Comparison of ENCODE assay signal across 8 cellular contexts in the genomic region with DNA sequence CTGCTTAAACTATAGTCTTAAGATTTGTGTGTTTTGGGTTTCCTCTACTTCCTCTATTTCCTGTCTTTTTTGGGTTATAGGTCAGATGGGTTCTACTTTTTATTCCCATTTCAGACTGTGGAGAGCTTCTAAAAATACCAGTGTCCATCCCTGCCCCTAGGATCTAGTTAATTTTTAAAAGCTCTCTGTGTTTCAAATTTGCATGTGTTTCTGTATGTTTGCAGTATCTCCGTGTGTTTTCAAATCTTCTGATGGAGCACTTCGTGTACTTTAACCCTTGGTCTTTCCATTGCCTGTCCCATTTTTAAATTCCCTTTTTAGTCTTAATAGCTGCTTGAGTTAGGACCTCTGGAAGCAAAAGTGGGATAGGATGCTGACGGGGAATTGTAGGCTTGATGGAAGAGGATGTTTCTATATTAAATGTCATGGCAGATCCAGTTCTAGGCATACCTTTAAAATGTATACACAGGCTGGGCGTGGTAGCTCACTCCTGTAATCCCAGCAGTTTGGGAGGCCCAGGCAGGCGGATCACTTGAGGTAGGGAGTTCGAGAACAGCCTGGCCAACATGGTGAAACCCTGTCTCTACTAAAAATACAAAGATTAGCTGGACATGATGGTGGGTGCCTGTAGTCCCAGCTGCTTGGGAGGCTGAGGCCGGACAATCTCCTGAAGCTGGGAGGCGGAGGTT. TPM values are rescaled to one million over a fixed set of nuclear protein-coding genes. Genes with fewer than 3 reads are reported as not detected.
DNase-seq lines count a peak whose midpoint lies in the region; ATAC-seq and TF ChIP-seq lines count a peak whose summit lies in the region.

No MANE protein-coding gene starts in this region.

- no peaks in the 10 kb centered on the region for H3K27me3 ChIP-seq in liver (ENCODE audit: control insufficient read depth in 4 of 4, insufficient read depth in 4 of 4, low read length in 3 of 4)
- H3K27me3 ChIP-seq in testis = no peaks in the 10 kb centered on the region

- H3K9me3 ChIP-seq in liver (ENCODE audit: control insufficient read depth in 4 of 4, low read length in 3 of 4) = no peaks in the 10 kb centered on the region
- H3K9me3 ChIP-seq in testis = no peaks in the 10 kb centered on the region

- TF ChIP-seq CTCF in liver (IDR thresholded peaks at IDR 0.05; ENCODE audit: low read depth, low read length, missing input control) = no peak
- no peak for TF ChIP-seq CTCF in testis (IDR thresholded peaks at IDR 0.05)

- peak overlapping the region; percentile 96 to 98 for H3K27ac ChIP-seq in liver (ENCODE audit: low read depth in 1 of 2, low read length in 2 of 2)
- H3K27ac ChIP-seq in testis = peak overlapping the region; percentile 91 to 98

- intact Hi-C loops in testis (cut with DNase I; ENCODE audit: low total_unique reads) = no loop called here

- peaks cover 84% of the 10 kb centered on the region for H3K4me1 Mint-ChIP-seq in activated CD4-positive, alpha-beta T cell treated with anti-CD3 and anti-CD28 coated beads, Interleukin-2, amount 10 ng/mL, durations not matched to agents 7 days and 5 days
- peaks cover 85% of the 10 kb centered on the region for H3K4me1 Mint-ChIP-seq in activated naive CD8-positive, alpha-beta T cell treated with anti-CD3 and anti-CD28 coated beads for 36 hours

- H3K9me3 Mint-ChIP-seq in activated CD4-positive, alpha-beta T cell treated with anti-CD3 and anti-CD28 coated beads, Interleukin-2, amount 10 ng/mL, durations not matched to agents 7 days and 5 days = no peaks in the 10 kb centered on the region
- no peaks in the 10 kb centered on the region for H3K9me3 Mint-ChIP-seq in activated naive CD8-positive, alpha-beta T cell treated with anti-CD3 and anti-CD28 coated beads for 36 hours

- no peak for DNase-seq in activated CD4-positive, alpha-beta T cell treated with anti-CD3 and anti-CD28 coated beads, Interleukin-2, amount 10 ng/mL, durations not matched to agents 7 days and 5 days
- no peak for DNase-seq in activated CD4-positive, alpha-beta T cell treated with anti-CD3 and anti-CD28 coated beads, Interleukin-2, amount 50 U/mL, for 1 hour
- no peak for DNase-seq in activated naive CD8-positive, alpha-beta T cell treated with anti-CD3 and anti-CD28 coated beads for 36 hours
- DNase-seq in testis = no peak
- DNase-seq in KG1 (lab: John Stamatoyannopoulos, UW) = no peak
- no peak for DNase-seq in glomerular visceral epithelial cell (ENCODE audit: extremely low spot score)

- H3K4me1 ChIP-seq in liver (ENCODE audit: control insufficient read depth in 4 of 4, insufficient read depth in 4 of 4, low read length in 3 of 4) = peaks cover 22 to 57% (median 46%) of the 10 kb centered on the region in 4 donors
- H3K4me1 ChIP-seq in testis = peaks cover 43% of the 10 kb centered on the region

- H3K27me3 Mint-ChIP-seq in activated CD4-positive, alpha-beta T cell treated with anti-CD3 and anti-CD28 coated beads, Interleukin-2, amount 10 ng/mL, durations not matched to agents 7 days and 5 days = no peaks in the 10 kb centered on the region
- peaks cover 3% of the 10 kb centered on the region for H3K27me3 Mint-ChIP-seq in activated naive CD8-positive, alpha-beta T cell treated with anti-CD3 and anti-CD28 coated beads for 36 hours

- ATAC-seq in GM21367 (IDR thresholded peaks at IDR 0.05; ENCODE audit: unreplicated experiment) = no peak

- CTCF ChIA-PET in activated CD4-positive, alpha-beta T cell treated with anti-CD3 and anti-CD28 coated beads, Interleukin-2, amount 10 ng/mL, durations not matched to agents 7 days and 5 days (lab: Charles Lee) = interaction anchor here (1.0 to 5.8 kb wide), 10 partner anchors 9 to 99 kb away, joined by 3 to 53 read pairs (median 6); partner anchors contain the start of gene CHD2

- TF ChIP-seq POLR2A in testis (IDR thresholded peaks at IDR 0.05) = no peak

- peak overlapping the region; percentile 80 for H3K4me3 Mint-ChIP-seq in activated CD4-positive, alpha-beta T cell treated with anti-CD3 and anti-CD28 coated beads, Interleukin-2, amount 10 ng/mL, durations not matched to agents 7 days and 5 days
- peak overlapping the region; percentile 96 for H3K4me3 Mint-ChIP-seq in activated naive CD8-positive, alpha-beta T cell treated with anti-CD3 and anti-CD28 coated beads for 36 hours

- H3K36me3 Mint-ChIP-seq in activated CD4-positive, alpha-beta T cell treated with anti-CD3 and anti-CD28 coated beads, Interleukin-2, amount 10 ng/mL, durations not matched to agents 7 days and 5 days (ENCODE audit: low read depth) = peaks cover 71% of the 10 kb centered on the region
- H3K36me3 Mint-ChIP-seq in activated naive CD8-positive, alpha-beta T cell treated with anti-CD3 and anti-CD28 coated beads for 36 hours = peaks cover 67% of the 10 kb centered on the region

- H3K36me3 ChIP-seq in liver (ENCODE audit: control insufficient read depth in 4 of 4, insufficient read depth in 3 of 4, low read depth in 1 of 4, low read length in 3 of 4) (no peaks in the 10 kb centered on the region), testis (ENCODE audit: low read depth, missing control alignments) (no peaks in the 10 kb centered on the region)

- POLR2A ChIA-PET in activated CD4-positive, alpha-beta T cell treated with anti-CD3 and anti-CD28 coated beads, Interleukin-2, amount 10 ng/mL, durations not matched to agents 7 days and 5 days (lab: Charles Lee) = interaction anchor here (0.5 to 2.3 kb wide), 5 partner anchors 13 to 100 kb away, joined by 3 to 15 read pairs (median 6); no protein-coding TSS in a partner anchor

- TF ChIP-seq RAD21 in liver (IDR thresholded peaks at IDR 0.05) = peak in 1 of 2 donors; percentile 48

- H3K27ac Mint-ChIP-seq in activated CD4-positive, alpha-beta T cell treated with anti-CD3 and anti-CD28 coated beads, Interleukin-2, amount 10 ng/mL, durations not matched to agents 7 days and 5 days = peak overlapping the region; percentile 99
- H3K27ac Mint-ChIP-seq in activated naive CD8-positive, alpha-beta T cell treated with anti-CD3 and anti-CD28 coated beads for 36 hours = peak overlapping the region; percentile 100

- WGBS in liver = 42% methylated on average over 8 of the region's 8 CpGs
- 58 to 61% methylated on average over 8 of the region's 8 CpGs for WGBS in testis, 2 donors

- H3K4me3 ChIP-seq in liver (ENCODE audit: low read depth in 1 of 3, low read length in 3 of 3) (peak overlapping the region in 1 of 3 donors; percentile 29), testis (no peak overlapping the region)

- H3K9ac ChIP-seq in liver (ENCODE audit: low read depth in 1 of 2, low read length in 2 of 2) = peak overlapping the region; percentile 44 to 100

TF ChIP-seq in liver, 16 proteins besides CTCF, POLR2A, EP300 and RAD21 (continues in another document):
- TF ChIP-seq, protein P1, sequence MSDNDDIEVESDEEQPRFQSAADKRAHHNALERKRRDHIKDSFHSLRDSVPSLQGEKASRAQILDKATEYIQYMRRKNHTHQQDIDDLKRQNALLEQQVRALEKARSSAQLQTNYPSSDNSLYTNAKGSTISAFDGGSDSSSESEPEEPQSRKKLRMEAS (IDR thresholded peaks at IDR 0.05) = peak; percentile 74
- TF ChIP-seq TAF1 (conservative IDR thresholded peaks at IDR 0.05) = no peak
- no peak for TF ChIP-seq EGR1 (IDR thresholded peaks at IDR 0.05; ENCODE audit: low read depth in 2 of 2)
- TF ChIP-seq, protein P2, sequence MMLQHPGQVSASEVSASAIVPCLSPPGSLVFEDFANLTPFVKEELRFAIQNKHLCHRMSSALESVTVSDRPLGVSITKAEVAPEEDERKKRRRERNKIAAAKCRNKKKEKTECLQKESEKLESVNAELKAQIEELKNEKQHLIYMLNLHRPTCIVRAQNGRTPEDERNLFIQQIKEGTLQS (IDR thresholded peaks at IDR 0.05) = no peak
- TF ChIP-seq, protein P3, sequence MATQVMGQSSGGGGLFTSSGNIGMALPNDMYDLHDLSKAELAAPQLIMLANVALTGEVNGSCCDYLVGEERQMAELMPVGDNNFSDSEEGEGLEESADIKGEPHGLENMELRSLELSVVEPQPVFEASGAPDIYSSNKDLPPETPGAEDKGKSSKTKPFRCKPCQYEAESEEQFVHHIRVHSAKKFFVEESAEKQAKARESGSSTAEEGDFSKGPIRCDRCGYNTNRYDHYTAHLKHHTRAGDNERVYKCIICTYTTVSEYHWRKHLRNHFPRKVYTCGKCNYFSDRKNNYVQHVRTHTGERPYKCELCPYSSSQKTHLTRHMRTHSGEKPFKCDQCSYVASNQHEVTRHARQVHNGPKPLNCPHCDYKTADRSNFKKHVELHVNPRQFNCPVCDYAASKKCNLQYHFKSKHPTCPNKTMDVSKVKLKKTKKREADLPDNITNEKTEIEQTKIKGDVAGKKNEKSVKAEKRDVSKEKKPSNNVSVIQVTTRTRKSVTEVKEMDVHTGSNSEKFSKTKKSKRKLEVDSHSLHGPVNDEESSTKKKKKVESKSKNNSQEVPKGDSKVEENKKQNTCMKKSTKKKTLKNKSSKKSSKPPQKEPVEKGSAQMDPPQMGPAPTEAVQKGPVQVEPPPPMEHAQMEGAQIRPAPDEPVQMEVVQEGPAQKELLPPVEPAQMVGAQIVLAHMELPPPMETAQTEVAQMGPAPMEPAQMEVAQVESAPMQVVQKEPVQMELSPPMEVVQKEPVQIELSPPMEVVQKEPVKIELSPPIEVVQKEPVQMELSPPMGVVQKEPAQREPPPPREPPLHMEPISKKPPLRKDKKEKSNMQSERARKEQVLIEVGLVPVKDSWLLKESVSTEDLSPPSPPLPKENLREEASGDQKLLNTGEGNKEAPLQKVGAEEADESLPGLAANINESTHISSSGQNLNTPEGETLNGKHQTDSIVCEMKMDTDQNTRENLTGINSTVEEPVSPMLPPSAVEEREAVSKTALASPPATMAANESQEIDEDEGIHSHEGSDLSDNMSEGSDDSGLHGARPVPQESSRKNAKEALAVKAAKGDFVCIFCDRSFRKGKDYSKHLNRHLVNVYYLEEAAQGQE (IDR thresholded peaks at IDR 0.05) = peak; percentile 86

RNA-seq across cellular contexts. Expression of gene CHD2, which starts 8.4 kb away (rescaled TPM):
- 100 to 1,000 TPM; 129 to 148 TPM for total RNA-seq in activated CD4-positive, alpha-beta T cell treated with anti-CD3 and anti-CD28 coated beads, Interleukin-2, amount 10 ng/mL, durations not matched to agents 7 days and 5 days
- total RNA-seq in activated naive CD8-positive, alpha-beta T cell treated with anti-CD3 and anti-CD28 coated beads for 36 hours = 10 to 100 TPM; 92.8 to 95.7 TPM
- 10 to 100 TPM; 70.5 to 90.2 TPM for total RNA-seq in liver
- polyA plus RNA-seq in liver = 10 to 100 TPM; 13.9 to 28.3 TPM
- 100 to 1,000 TPM; 113 to 129 TPM for total RNA-seq in testis
- polyA plus RNA-seq in testis (ENCODE audit: insufficient read depth, low read depth, low replicate concordance) = 64.5 TPM
